2 cellular contexts compared by ENCODE assay signal in genomic region chr3:42684632-42685362, GRCh38.
TF ChIP-seq lines count a peak whose summit lies in the region.

No MANE protein-coding gene starts in this region.

TF ChIP-seq in HCT116, 20 proteins besides CTCF, POLR2A, EP300 and RAD21:
- TF ChIP-seq JUND (IDR thresholded peaks at IDR 0.05): no peak
- TF ChIP-seq CEBPB (IDR thresholded peaks at IDR 0.05; ENCODE audit: low read depth): no peak
- no peak for TF ChIP-seq FOSL1 (IDR thresholded peaks at IDR 0.05; ENCODE audit: low read depth)
- no peak for TF ChIP-seq ZFX (IDR thresholded peaks at IDR 0.05)
- TF ChIP-seq SRF (IDR thresholded peaks at IDR 0.05; ENCODE audit: low read depth): no peak
- no peak for TF ChIP-seq ZNF274 (IDR thresholded peaks at IDR 0.05; ENCODE audit: low read depth, low read length)
- TF ChIP-seq REST (IDR thresholded peaks at IDR 0.05; ENCODE audit: low read depth): no peak
- no peak for TF ChIP-seq SIN3A (IDR thresholded peaks at IDR 0.05; ENCODE audit: low read depth)
- no peak for TF ChIP-seq POLR2AphosphoS5 (IDR thresholded peaks at IDR 0.05; ENCODE audit: low read depth, low read length)
- TF ChIP-seq EZH2phosphoT487 (IDR thresholded peaks at IDR 0.05; ENCODE audit: borderline replicate concordance): no peak
- TF ChIP-seq EZH2 (IDR thresholded peaks at IDR 0.05): no peak
- no peak for TF ChIP-seq SP1 (IDR thresholded peaks at IDR 0.05; ENCODE audit: low read depth)
- TF ChIP-seq EGR1 (IDR thresholded peaks at IDR 0.05; ENCODE audit: low read depth): no peak
- TF ChIP-seq ELF1 (IDR thresholded peaks at IDR 0.05; ENCODE audit: borderline replicate concordance, low read depth): no peak
- no peak for TF ChIP-seq YY1 (IDR thresholded peaks at IDR 0.05; ENCODE audit: extremely low read depth, insufficient replicate concordance, low read depth, low read length)
- TF ChIP-seq ZBTB33 (IDR thresholded peaks at IDR 0.05; ENCODE audit: extremely low read depth, insufficient replicate concordance, low read length): no peak
- TF ChIP-seq TCF7L2 (IDR thresholded peaks at IDR 0.05; ENCODE audit: borderline replicate concordance, extremely low read depth, insufficient read depth, insufficient read length): no peak
- no peak for TF ChIP-seq MAX (IDR thresholded peaks at IDR 0.05)
- no peak for TF ChIP-seq CBX3 (IDR thresholded peaks at IDR 0.05; ENCODE audit: low read depth)

TF ChIP-seq in K562, 482 proteins besides CTCF, POLR2A, EP300 and RAD21:
- TF ChIP-seq FOXA3 (CRISPR knock-in tag; conservative IDR thresholded peaks at IDR 0.05 in 1 of 2, IDR thresholded peaks at IDR 0.05 in 1 of 2) (peak in 1 of 2 experiments; percentile 71; a peak in 1 of 4 replicates), FOXA1 (IDR thresholded peaks at IDR 0.05; ENCODE audit: borderline replicate concordance) (no peak)
